11 cellular contexts compared by ENCODE assay signal in the genomic region with DNA sequence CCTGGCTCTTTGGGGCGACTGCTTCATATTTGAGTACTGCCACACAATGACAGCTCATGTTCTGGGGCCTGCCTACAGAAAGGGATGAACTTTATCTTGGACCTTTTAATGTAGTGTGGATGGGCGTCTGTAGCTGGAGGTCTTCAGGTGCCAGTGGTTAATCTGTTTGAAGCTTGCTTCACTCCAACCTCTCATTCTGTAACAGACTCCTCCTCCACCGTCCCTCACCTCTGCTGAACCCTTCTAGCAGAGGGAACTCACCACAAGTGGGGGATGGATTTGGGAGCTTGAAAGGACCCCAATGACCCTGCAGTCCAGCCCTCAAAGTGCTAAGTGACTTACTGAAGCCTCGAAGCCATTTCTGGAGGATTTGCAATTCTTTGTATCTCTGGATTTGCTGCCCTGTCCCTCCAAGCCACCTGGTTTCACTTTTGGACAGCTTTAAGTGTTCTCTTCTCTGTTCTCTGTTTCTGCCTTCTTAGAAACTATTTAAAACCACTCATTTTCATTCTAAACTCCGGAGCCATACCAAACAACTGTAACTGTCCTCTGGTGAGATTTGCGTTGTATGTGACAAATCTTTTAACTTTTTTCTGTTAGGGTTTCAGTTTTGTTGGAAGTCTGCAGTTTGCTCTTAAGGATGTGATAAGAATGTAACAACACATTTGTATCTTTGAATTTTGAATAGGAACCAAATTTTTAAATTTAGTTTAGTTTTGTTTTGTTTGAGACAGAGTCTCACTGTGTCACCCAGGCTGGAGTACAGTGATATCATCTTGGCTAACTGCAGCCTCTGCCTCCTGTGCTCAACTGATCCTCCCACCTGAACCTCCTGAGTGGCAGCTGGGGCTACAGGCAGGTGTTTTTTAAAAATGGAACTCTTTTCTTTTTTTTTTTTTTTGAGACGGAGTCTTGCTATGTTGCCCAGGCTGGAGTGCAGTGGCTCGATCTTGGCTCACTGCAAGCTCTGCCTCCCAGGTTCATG. TPM values are rescaled to one million over a fixed set of nuclear protein-coding genes. Genes with fewer than 3 reads are reported as not detected.
A peak's percentile ranks its signal among the peaks of the same experiment; 100 is the strongest.
DNase-seq lines count a peak whose midpoint lies in the region; ATAC-seq, FAIRE-seq and TF ChIP-seq lines count a peak whose summit lies in the region.
"Had no signal": no experiment of that assay in that cellular context is flagged by ENCODE, and none has a peak within 500 bp of the region (broad histone marks: within the 10 kb centered on the region; RNA-seq: fewer than 3 reads in every experiment).

No MANE protein-coding gene starts in this region.

- H2BK120ac ChIP-seq in H1 (replicated peaks; ENCODE audit: low read depth, low read length): no peak overlapping the region

- H4K5ac ChIP-seq in H1 (ENCODE audit: insufficient read length, low read depth, low read length): no peak overlapping the region

- H3K27me3 ChIP-seq in H1 (replicated peaks in 1 of 4; ENCODE audit: control insufficient read depth in 3 of 4, extremely low read depth in 1 of 4, insufficient read depth in 3 of 4, low read length in 3 of 4) (no peaks in the 10 kb centered on the region), PC-9 (ENCODE audit: insufficient read depth, low read depth) (no peaks in the 10 kb centered on the region)
- H3K27me3 ChIP-seq: suprapubic skin had no signal

- no peak overlapping the region for H4K91ac ChIP-seq in H1 (replicated peaks; ENCODE audit: insufficient read length, low read length)

- no peak for TF ChIP-seq RAD21 in H1 (IDR thresholded peaks at IDR 0.05 in 1 of 2, conservative IDR thresholded peaks at IDR 0.05 in 1 of 2; ENCODE audit: low read depth in 2 of 2, low read length in 2 of 2)

- DNase-seq in GM20000 (ENCODE audit: low spot score): peak; percentile 56
- DNase-seq in H1 (ENCODE audit: low read depth in 1 of 2, low spot score in 2 of 2): peak in 1 of 2 experiments; percentile 34
- no peak for DNase-seq in NOMO-1 (lab: John Stamatoyannopoulos, UW; ENCODE audit: unreplicated experiment in 2 of 2)
- DNase-seq in posterior cingulate gyrus: no peak
- DNase-seq in PC-9: no peak
- DNase-seq in retina: no peak
- DNase-seq: activated CD8-positive, alpha-beta memory T cell treated with anti-CD3 and anti-CD28 coated beads, Interleukin-2, amount 50 U/mL, for 48 hours; NCI-H187 had no signal

- H3K79me1 ChIP-seq in H1 (ENCODE audit: low read depth, low read length): no peaks in the 10 kb centered on the region

- H3K23ac ChIP-seq in H1 (ENCODE audit: insufficient read length): no peak overlapping the region

- H4K8ac ChIP-seq in H1 (ENCODE audit: extremely low read depth, insufficient read depth, low read length): peak overlapping the region; percentile 18; the same call in 1 of the 2 replicates

- no peak overlapping the region for H3K4ac ChIP-seq in H1 (replicated peaks; ENCODE audit: insufficient read length, low read depth, low read length)

- H3K9ac ChIP-seq in H1 (replicated peaks in 1 of 4; ENCODE audit: extremely low read depth in 1 of 4, low read depth in 3 of 4, low read length in 3 of 4): no peak overlapping the region

- ATAC-seq in GM18499 (IDR thresholded peaks at IDR 0.05; ENCODE audit: insufficient read depth, unreplicated experiment) (peak; percentile 76), HG03196 (IDR thresholded peaks at IDR 0.05; ENCODE audit: unreplicated experiment) (peak; percentile 86)

- no peak for FAIRE-seq in H1 (lab: Jason Lieb, UNC)

- H3K56ac ChIP-seq in H1 (replicated peaks; ENCODE audit: insufficient read length, low read depth, low read length): no peak overlapping the region

- H2BK12ac ChIP-seq in H1 (ENCODE audit: low read depth, low read length): no peak overlapping the region

- no peak for TF ChIP-seq EP300 in H1 (IDR thresholded peaks at IDR 0.05; ENCODE audit: borderline replicate concordance in 1 of 2, low read depth in 2 of 2, low read length in 2 of 2)

- H4K20me1 ChIP-seq in H1 (replicated peaks in 1 of 2; ENCODE audit: control insufficient read depth in 1 of 2, insufficient read depth in 2 of 2, low read length in 2 of 2) (no peaks in the 10 kb centered on the region), PC-9 (ENCODE audit: insufficient read depth) (no peaks in the 10 kb centered on the region)

- H3K9me3 ChIP-seq in H1 (ENCODE audit: insufficient read depth in 2 of 2, low read depth in 1 of 2, low read length in 1 of 2) (no peaks in the 10 kb centered on the region; a peak in 1 of 4 replicates), PC-9 (ENCODE audit: insufficient read depth, low read depth) (no peaks in the 10 kb centered on the region)
- H3K9me3 ChIP-seq: suprapubic skin had no signal

- no peaks in the 10 kb centered on the region for H3K79me2 ChIP-seq in H1 (ENCODE audit: control insufficient read depth in 1 of 2, insufficient read depth in 2 of 2, low read length in 2 of 2)
- no peaks in the 10 kb centered on the region for H3K79me2 ChIP-seq in PC-9 (ENCODE audit: low read depth)

- H3K4me2 ChIP-seq in H1 (ENCODE audit: insufficient read depth in 1 of 2, low read depth in 2 of 2, low read length in 2 of 2): no peak overlapping the region
- no peak overlapping the region for H3K4me2 ChIP-seq in PC-9

- H2BK5ac ChIP-seq in H1 (ENCODE audit: low read depth, low read length): no peak overlapping the region

- TF ChIP-seq CTCF in GM20000 (IDR thresholded peaks at IDR 0.05; ENCODE audit: extremely low read depth, missing control alignments) (no peak), H1 (IDR thresholded peaks at IDR 0.05; ENCODE audit: control extremely low read depth in 1 of 3, insufficient read depth in 1 of 3, low read depth in 1 of 3, low read length in 3 of 3) (no peak), PC-9 (conservative IDR thresholded peaks at IDR 0.05) (no peak)

- peaks cover 5 to 23% (median 13%) of the 10 kb centered on the region in 4 experiments; a peak in 6 of 7 replicates for H3K4me1 ChIP-seq in H1 (replicated peaks in 1 of 4; ENCODE audit: control insufficient read depth in 3 of 4, insufficient read depth in 4 of 4, low read length in 3 of 4)
- H3K4me1 ChIP-seq in PC-9 (replicated peaks; ENCODE audit: insufficient read depth): peaks cover 44% of the 10 kb centered on the region

- no peak overlapping the region for H3K27ac ChIP-seq in H1 (ENCODE audit: low read depth, low read length)
- H3K27ac ChIP-seq in PC-9: no peak overlapping the region
- H3K27ac ChIP-seq: suprapubic skin had no signal

- CTCF ChIA-PET in H1 (lab: Charles Lee; ENCODE audit: partially characterized antibody) (interaction anchor here (0.5 to 5.1 kb wide), 3 partner anchors 9 to 125 kb away, joined by 3 to 40 read pairs (median 4); a partner anchor contains a TSS), PC-9 (lab: Charles Lee) (interaction anchor here (0.7 kb wide), 1 partner anchor 46 kb away, joined by 4 read pairs; no protein-coding TSS in a partner anchor)

- no peaks in the 10 kb centered on the region for H3K36me3 ChIP-seq in H1 (ENCODE audit: control insufficient read depth in 2 of 4, insufficient read depth in 4 of 4, low read length in 3 of 4)
- no peaks in the 10 kb centered on the region for H3K36me3 ChIP-seq in PC-9 (ENCODE audit: low read depth)

- no peak overlapping the region for H3K14ac ChIP-seq in H1 (ENCODE audit: insufficient read length)

- H3K9me2 ChIP-seq in PC-9 (ENCODE audit: insufficient read depth): no peaks in the 10 kb centered on the region

- H2BK20ac ChIP-seq in H1 (ENCODE audit: low read length): no peak overlapping the region

- no peaks in the 10 kb centered on the region for H3K23me2 ChIP-seq in H1 (ENCODE audit: low read depth, low read length)

- no peak overlapping the region for H2AK5ac ChIP-seq in H1 (ENCODE audit: low read depth, low read length)

- no TSS peak for BruUV-seq in PC-9 (replicated peaks; lab: Mats Ljungman, UMichigan)

- peaks cover 5% of the 10 kb centered on the region; the same call in 1 of the 2 replicates for H3F3A ChIP-seq in PC-9 (ENCODE audit: insufficient read depth, low read depth)

- no peak overlapping the region for H2BK15ac ChIP-seq in H1 (ENCODE audit: low read length)

- POLR2A ChIA-PET in H1 (lab: Charles Lee; ENCODE audit: partially characterized antibody) (interaction anchor here (3.6 kb wide), 1 partner anchor 9 kb away, joined by 9 read pairs; no protein-coding TSS in a partner anchor), PC-9 (lab: Charles Lee; ENCODE audit: unreplicated experiment) (interaction anchor here (0.6 kb wide), 1 partner anchor 378 kb away, joined by 9 read pairs; no protein-coding TSS in a partner anchor)

- H2AFZ ChIP-seq in H1 (ENCODE audit: low read length) (no peak overlapping the region), PC-9 (no peak overlapping the region)

- no peak for TF ChIP-seq POLR2A in H1 (IDR thresholded peaks at IDR 0.05; ENCODE audit: control extremely low read depth in 1 of 2, low read depth in 2 of 2, low read length in 2 of 2)

- intact Hi-C loops in posterior cingulate gyrus (cut with DNase I): no loop called here
- intact Hi-C loops in PC-9 (cut with micrococcal nuclease; ENCODE audit: unreplicated experiment): no loop called here

- WGBS in H1 (ENCODE audit: extremely low coverage in 1 of 2, insufficient coverage in 1 of 2, insufficient read length in 1 of 2, insufficient replicate concordance in 2 of 2, low coverage in 1 of 2, low lambda C conversion rate in 2 of 2, missing lambda C conversion rate in 1 of 2), 2 experiments: 95% methylated on average over 7 of the region's 8 CpGs; no CpG with 5 or more reads in 1 of the 2 experiments

- no peak overlapping the region for H3K4me3 ChIP-seq in H1 (ENCODE audit: extremely low read depth in 1 of 4, insufficient read depth in 2 of 4, low read depth in 3 of 4, low read length in 4 of 4)
- no peak overlapping the region for H3K4me3 ChIP-seq in PC-9
- H3K4me3 ChIP-seq: suprapubic skin had no signal

- no peak overlapping the region for H3K18ac ChIP-seq in H1 (ENCODE audit: extremely low read depth, low read length)

RNA-seq across cellular contexts. Expression of a gene that starts 37.0 kb away (rescaled TPM):
- 3.6 and 3.7 TPM in 2 replicates for total RNA-seq in H1 (2021; fragmentation: NEBNext Ultra II Directional; extraction: Animal tissue kit (Norgen Biotek cat#: 25700))
- polyA plus RNA-seq in H1 (2011; rRNA removed): 2.3 and 2.8 TPM in 2 replicates
- polyA plus RNA-seq in H1 (2011; cell fraction: cytosol; rRNA removed): 3.0 TPM
- polyA plus RNA-seq in H1 (2011; cell fraction: nucleus; rRNA removed): 2.6 TPM
- 3.0 to 5.0 TPM (median 3.7 TPM) in 4 replicates for polyA plus RNA-seq in H1 (2012, experiment 1 of 2)
- 1.2 TPM for polyA plus RNA-seq in H1 (2012, experiment 2 of 2)
- polyA plus RNA-seq in H1 (2013, experiment 1 of 2): 4.1 TPM
- 3.2 TPM for polyA plus RNA-seq in H1 (2013, experiment 2 of 2)
- polyA minus RNA-seq in H1 (2011; rRNA and poly(A)+ RNA removed): 4.2 and 4.3 TPM in 2 replicates
- 2.9 TPM for polyA minus RNA-seq in H1 (2011; cell fraction: cytosol; rRNA and poly(A)+ RNA removed)
- 8.3 TPM for polyA minus RNA-seq in H1 (2011; cell fraction: nucleus; rRNA and poly(A)+ RNA removed)
- 42.4 and 48.2 TPM in 2 replicates for total RNA-seq in PC-9 (2021)

RNA-seq across cellular contexts. Expression of a gene that starts 40.4 kb away (rescaled TPM):
- total RNA-seq in H1 (2021; fragmentation: NEBNext Ultra II Directional; extraction: Animal tissue kit (Norgen Biotek cat#: 25700)): 4.0 and 4.2 TPM in 2 replicates
- 2.0 and 2.3 TPM in 2 replicates for polyA plus RNA-seq in H1 (2011; rRNA removed)
- 2.8 TPM for polyA plus RNA-seq in H1 (2011; cell fraction: cytosol; rRNA removed)
- 2.9 TPM for polyA plus RNA-seq in H1 (2011; cell fraction: nucleus; rRNA removed)
- polyA plus RNA-seq in H1 (2012, experiment 1 of 2): 2.7 to 3.2 TPM (median 3.0 TPM) in 4 replicates
- 1.2 TPM for polyA plus RNA-seq in H1 (2012, experiment 2 of 2)
- polyA plus RNA-seq in H1 (2013, experiment 1 of 2): 2.4 TPM
- polyA plus RNA-seq in H1 (2013, experiment 2 of 2): 1.4 TPM
- polyA minus RNA-seq in H1 (2011; rRNA and poly(A)+ RNA removed): 7.1 and 7.9 TPM in 2 replicates
- 3.2 TPM for polyA minus RNA-seq in H1 (2011; cell fraction: cytosol; rRNA and poly(A)+ RNA removed)
- polyA minus RNA-seq in H1 (2011; cell fraction: nucleus; rRNA and poly(A)+ RNA removed): 8.9 TPM
- total RNA-seq in PC-9 (2021): 15.2 and 16.9 TPM in 2 replicates
